ENCODE assay signal across 8 cellular contexts in genomic region chr4:79059631-79060399, GRCh38.
"Had no signal": no experiment of that assay in that cellular context is flagged by ENCODE, and none has a peak within 500 bp of the region (broad histone marks: within the 10 kb centered on the region; RNA-seq: fewer than 3 reads in every experiment).

No MANE protein-coding gene starts in this region.

- H3K36me3 ChIP-seq: HAP-1 had no signal

- H3K9me3 ChIP-seq: HAP-1 had no signal

- H2AFZ ChIP-seq: GM23248 had no signal

- ATAC-seq: HCT116 had no signal

- H3K27ac ChIP-seq: GM23248 had no signal

- H3K4me1 ChIP-seq: HAP-1 had no signal

- H3K4me3 ChIP-seq: GM23248, HAP-1 had no signal

- DNase-seq: GM23248, GOT3, H7, HFFc6, Kasumi-1, KG1 had no signal

- H3K9ac ChIP-seq: GM23248 had no signal
